ENCODE assay signal across 12 cellular contexts in genomic region chr21:45323487-45324380, GRCh38. TPM values are rescaled to one million over a fixed set of nuclear protein-coding genes. Genes with fewer than 3 reads are reported as not detected.
A peak's percentile ranks its signal among the peaks of the same experiment; 100 is the strongest.
DNase-seq lines count a peak whose midpoint lies in the region; ATAC-seq, FAIRE-seq and TF ChIP-seq lines count a peak whose summit lies in the region.
"Had no signal": no experiment of that assay in that cellular context is flagged by ENCODE, and none has a peak within 500 bp of the region (broad histone marks: within the 10 kb centered on the region; RNA-seq: fewer than 3 reads in every experiment).

No MANE protein-coding gene starts in this region.

- H3K36me3 ChIP-seq in HepG2 (replicated peaks in 1 of 2; ENCODE audit: control insufficient read depth in 1 of 2, insufficient read depth in 2 of 2, low read length in 2 of 2) = no peaks in the 10 kb centered on the region
- no peaks in the 10 kb centered on the region for H3K36me3 ChIP-seq in stomach

- in situ Hi-C loops in HepG2 (cut with HindIII; ENCODE audit: extremely low pct_ligation_motif_present, low pct_unique_long_range_greater_than_20kb) = no loop called here

- H2AFZ ChIP-seq in HepG2 (ENCODE audit: low read length) = no peak overlapping the region

- POLR2A ChIA-PET in HepG2 (lab: Yijun Ruan, JAX) = interaction anchor here (1.2 to 2.6 kb wide), 7 partner anchors 15 to 148 kb away, joined by 3 to 15 read pairs (median 4); no protein-coding TSS in a partner anchor

- H3K9me3 ChIP-seq in HepG2 (ENCODE audit: low read length) (no peaks in the 10 kb centered on the region), stomach (no peaks in the 10 kb centered on the region)

- H3K9ac ChIP-seq in HepG2 (ENCODE audit: insufficient read depth, low read depth, low read length) = no peak overlapping the region

- TF ChIP-seq RAD21 in Ishikawa (IDR thresholded peaks at IDR 0.05; ENCODE audit: low read depth) (no peak), HepG2 (CRISPR knock-in tag; IDR thresholded peaks at IDR 0.05) (no peak)

- DNase-seq in coronary artery (ENCODE audit: low spot score) = peak; percentile 86
- DNase-seq in HepG2 (ENCODE audit: low spot score) = no peak
- no peak for DNase-seq in stomach
- no peak for DNase-seq in NCI-H1092 (lab: John Stamatoyannopoulos, UW)
- DNase-seq in SIG-M5 (lab: John Stamatoyannopoulos, UW) = no peak
- DNase-seq: activated CD4-positive, alpha-beta T cell treated with anti-CD3 and anti-CD28 coated beads, Interleukin-2, amount 10 ng/mL, durations not matched to agents 7 days and 5 days; MM.1S; NCI-H446 treated with DMSO at 0.1 percent for 48 hours had no signal

- H3K27me3 ChIP-seq in HepG2 (ENCODE audit: control insufficient read depth in 1 of 2, insufficient read depth in 2 of 2, low read length in 2 of 2) = no peaks in the 10 kb centered on the region
- peaks cover 0 to 20% (median 0%) of the 10 kb centered on the region in 3 donors for H3K27me3 ChIP-seq in stomach

- TF ChIP-seq EP300 in Ishikawa (IDR thresholded peaks at IDR 0.05; ENCODE audit: borderline replicate concordance) (no peak), HepG2 (IDR thresholded peaks at IDR 0.05; ENCODE audit: low read depth in 2 of 2, low read length in 2 of 2) (no peak), HepG2 (CRISPR knock-in tag; IDR thresholded peaks at IDR 0.05; ENCODE audit: borderline replicate concordance) (no peak), stomach (IDR thresholded peaks at IDR 0.05) (no peak)

- CTCF ChIA-PET in HepG2 (lab: Yijun Ruan, JAX; ENCODE audit: low intra/inter-chr PET ratio, low total read pairs) = no interaction called here

- TF ChIP-seq CTCF in coronary artery (IDR thresholded peaks at IDR 0.05) = no peak
- TF ChIP-seq CTCF in HepG2 (CRISPR knock-in tag; IDR thresholded peaks at IDR 0.05) = no peak
- no peak for TF ChIP-seq CTCF in stomach (IDR thresholded peaks at IDR 0.05)

- peak overlapping the region; percentile 36; the same call in 1 of the 2 replicates for H3K4me2 ChIP-seq in HepG2 (ENCODE audit: low read depth, low read length)

- intact Hi-C loops in HepG2 (cut with micrococcal nuclease; ENCODE audit: unreplicated experiment) (no loop called here), stomach (cut with DNase I; ENCODE audit: low total_unique reads) (no loop called here)

- H3K79me2 ChIP-seq in HepG2 (ENCODE audit: insufficient read depth, low read length) = no peaks in the 10 kb centered on the region

- H3K27ac ChIP-seq in coronary artery (peak overlapping the region; percentile 92 to 99), HepG2 (ENCODE audit: extremely low read length, insufficient read depth, low read length) (no peak overlapping the region), stomach (peak overlapping the region in 3 of 5 donors; percentile 34 to 81 (median 80))

- no peaks in the 10 kb centered on the region for H4K20me1 ChIP-seq in HepG2 (ENCODE audit: insufficient read depth, low read length)

- FAIRE-seq in HepG2 (lab: Jason Lieb, UNC) = no peak
- FAIRE-seq: GM12892 had no signal

- no TSS peak for BruUV-seq in HepG2 (replicated peaks; lab: Mats Ljungman, UMichigan)

- H3K4me3 ChIP-seq in coronary artery (peak overlapping the region; percentile 42), HepG2 (replicated peaks in 1 of 3; ENCODE audit: insufficient read depth in 1 of 3, low read depth in 2 of 3, low read length in 3 of 3) (no peak overlapping the region), stomach (no peak overlapping the region)
- H3K4me3 ChIP-seq: dorsolateral prefrontal cortex had no signal

- H3K4me1 ChIP-seq in HepG2 (ENCODE audit: insufficient read depth, low read length) (peaks cover 72% of the 10 kb centered on the region), stomach (peaks cover 17 to 47% (median 32%) of the 10 kb centered on the region in 4 donors)

- no peak; the same call in 2 of the 3 replicates for ATAC-seq in HepG2
- no peak for ATAC-seq in GM19328 (IDR thresholded peaks at IDR 0.05; ENCODE audit: unreplicated experiment)

- no peak for TF ChIP-seq POLR2A in HepG2 (IDR thresholded peaks at IDR 0.05; ENCODE audit: insufficient read depth in 1 of 2, low read depth in 2 of 2, low read length in 2 of 2)
- TF ChIP-seq POLR2A in stomach (IDR thresholded peaks at IDR 0.05) = no peak

- 18% methylated on average over 6 of the region's 16 CpGs for WGBS in HepG2 (ENCODE audit: low lambda C conversion rate)
- WGBS in stomach, 5 donors = 63 to 75% (median 66%) methylated on average over 10 to 16 of the region's 16 CpGs

TF ChIP-seq in Ishikawa, 13 proteins besides CTCF, POLR2A, EP300 and RAD21:
- peak; percentile 76 for TF ChIP-seq TEAD4 (IDR thresholded peaks at IDR 0.05)
- TF ChIP-seq NFIC (IDR thresholded peaks at IDR 0.05) = no peak; the same call in 1 of the 2 replicates
- TF ChIP-seq ZBTB7A (IDR thresholded peaks at IDR 0.05; ENCODE audit: low read depth) = peak; percentile 94

TF ChIP-seq in HepG2, 621 proteins besides CTCF, POLR2A, EP300 and RAD21 (continues in another document):
- TF ChIP-seq IRF2 (CRISPR knock-in tag; IDR thresholded peaks at IDR 0.05) (no peak), ZNF687 (CRISPR knock-in tag; IDR thresholded peaks at IDR 0.05) (peak; percentile 24; the same call in 1 of the 2 replicates), ELF3 (CRISPR knock-in tag; IDR thresholded peaks at IDR 0.05) (no peak), ZBTB42 (CRISPR knock-in tag; IDR thresholded peaks at IDR 0.05) (no peak), KLF16 (CRISPR knock-in tag; IDR thresholded peaks at IDR 0.05) (no peak), LCORL (IDR thresholded peaks at IDR 0.05) (no peak), LCORL (CRISPR knock-in tag; IDR thresholded peaks at IDR 0.05) (no peak), NR2F2 (IDR thresholded peaks at IDR 0.05; ENCODE audit: borderline replicate concordance, low read depth) (no peak), ZNF510 (CRISPR knock-in tag; IDR thresholded peaks at IDR 0.05; ENCODE audit: low read depth) (no peak), ZNF121 (CRISPR knock-in tag; IDR thresholded peaks at IDR 0.05) (no peak), MED1 (CRISPR knock-in tag; IDR thresholded peaks at IDR 0.05) (no peak)

RNA-seq across cellular contexts. Expression of gene POFUT2, which starts 36.0 kb away (rescaled TPM):
- total RNA-seq in HepG2 (2016; rRNA removed; fragmentation: Illumina TruSeq; extraction: Trizol) (9.8 and 24.0 TPM in 2 replicates), stomach (10 to 100 TPM; 19.2 to 34.2 (median 29.3) TPM)
- 2.9 and 4.1 TPM in 2 replicates for total RNA-seq in HepG2 (2016; cell fraction: cytosol; rRNA removed; fragmentation: Illumina TruSeq; extraction: Trizol; ENCODE audit: low read depth)
- 8.5 and 20.1 TPM in 2 replicates for total RNA-seq in HepG2 (2016; cell fraction: insoluble cytoplasmic fraction; rRNA removed; fragmentation: Illumina TruSeq; extraction: Trizol)
- total RNA-seq in HepG2 (2016; cell fraction: membrane; rRNA removed; fragmentation: Illumina TruSeq; extraction: Trizol) = 7.7 and 7.9 TPM in 2 replicates
- total RNA-seq in HepG2 (2016; cell fraction: nucleus; rRNA removed; fragmentation: Illumina TruSeq; extraction: Trizol) = 29.0 and 30.4 TPM in 2 replicates
- polyA plus RNA-seq in HepG2 (2011; rRNA removed) (21.7 and 22.8 TPM in 2 replicates), stomach (10 to 100 TPM in 1 of 3 donors, 1 to 10 TPM in 2; 7.4 to 15.9 (median 9.5) TPM)
- 14.9 and 16.0 TPM in 2 replicates for polyA plus RNA-seq in HepG2 (2011; cell fraction: cytosol; rRNA removed)
- 67.0 and 84.3 TPM in 2 replicates for polyA plus RNA-seq in HepG2 (2011; cell fraction: nucleus; rRNA removed)
- 25.3 and 34.5 TPM in 2 replicates for polyA plus RNA-seq in HepG2 (2012)
- polyA plus RNA-seq in HepG2 (2016; cell fraction: cytosol; fragmentation: Illumina TruSeq; extraction: Trizol; ENCODE audit: low read depth) = 3.3 and 3.7 TPM in 2 replicates
- 7.8 and 10.0 TPM in 2 replicates for polyA plus RNA-seq in HepG2 (2016; cell fraction: insoluble cytoplasmic fraction; fragmentation: Illumina TruSeq; extraction: Trizol; ENCODE audit: low read depth)
- polyA plus RNA-seq in HepG2 (2016; cell fraction: membrane; fragmentation: Illumina TruSeq; extraction: Trizol; ENCODE audit: low read depth) = 6.3 and 6.9 TPM in 2 replicates
- 66.5 TPM in 2 replicates for polyA plus RNA-seq in HepG2 (2016; cell fraction: nucleus; fragmentation: Illumina TruSeq; extraction: Trizol; ENCODE audit: insufficient read depth, low read depth)
- polyA minus RNA-seq in HepG2 (2011; rRNA and poly(A)+ RNA removed; ENCODE audit: low replicate concordance) = 10.4 and 14.1 TPM in 2 replicates
- 8.6 and 9.1 TPM in 2 replicates for polyA minus RNA-seq in HepG2 (2011; cell fraction: cytosol; rRNA and poly(A)+ RNA removed)
- polyA minus RNA-seq in HepG2 (2011; cell fraction: nucleus; rRNA and poly(A)+ RNA removed) = 22.9 and 23.1 TPM in 2 replicates
